Comparison of ENCODE assay signal across 1 cellular context in the genomic region with DNA sequence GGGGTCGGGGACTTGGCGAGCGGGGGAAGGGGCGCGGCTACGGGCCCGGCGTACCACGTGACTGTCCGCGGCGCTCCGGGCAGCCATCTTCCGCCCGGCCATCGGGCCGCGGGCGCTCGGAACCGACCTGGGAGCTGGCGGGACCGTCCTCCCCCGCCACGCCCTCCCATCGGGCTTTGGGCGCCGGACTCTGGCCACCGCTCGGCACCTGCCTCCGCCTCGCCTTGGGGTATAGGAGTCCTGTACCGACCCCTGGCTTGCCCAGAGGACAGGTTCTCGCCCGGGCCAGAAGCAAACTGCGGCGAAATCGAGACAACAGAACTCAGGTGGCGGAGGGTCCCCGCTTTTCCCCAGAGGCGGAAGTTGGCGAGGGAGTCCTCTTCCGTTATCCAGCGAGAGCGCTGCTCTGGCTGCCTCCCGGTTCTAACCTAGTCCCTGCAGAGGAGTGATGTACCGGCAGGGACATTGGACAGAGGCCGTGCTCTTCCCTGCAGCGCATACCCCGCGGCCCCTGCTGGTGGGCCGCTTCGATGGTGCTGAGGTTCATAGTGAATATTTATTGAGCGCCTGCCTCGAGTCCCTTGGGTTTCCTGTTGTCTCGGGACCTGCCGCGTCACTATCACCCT.
TF ChIP-seq lines count a peak whose summit lies in the region.

No MANE protein-coding gene starts in this region.

TF ChIP-seq in HEK293, 187 proteins besides CTCF, POLR2A, EP300 and RAD21 (continued from another document and continues in another):
- TF ChIP-seq, protein P1, sequence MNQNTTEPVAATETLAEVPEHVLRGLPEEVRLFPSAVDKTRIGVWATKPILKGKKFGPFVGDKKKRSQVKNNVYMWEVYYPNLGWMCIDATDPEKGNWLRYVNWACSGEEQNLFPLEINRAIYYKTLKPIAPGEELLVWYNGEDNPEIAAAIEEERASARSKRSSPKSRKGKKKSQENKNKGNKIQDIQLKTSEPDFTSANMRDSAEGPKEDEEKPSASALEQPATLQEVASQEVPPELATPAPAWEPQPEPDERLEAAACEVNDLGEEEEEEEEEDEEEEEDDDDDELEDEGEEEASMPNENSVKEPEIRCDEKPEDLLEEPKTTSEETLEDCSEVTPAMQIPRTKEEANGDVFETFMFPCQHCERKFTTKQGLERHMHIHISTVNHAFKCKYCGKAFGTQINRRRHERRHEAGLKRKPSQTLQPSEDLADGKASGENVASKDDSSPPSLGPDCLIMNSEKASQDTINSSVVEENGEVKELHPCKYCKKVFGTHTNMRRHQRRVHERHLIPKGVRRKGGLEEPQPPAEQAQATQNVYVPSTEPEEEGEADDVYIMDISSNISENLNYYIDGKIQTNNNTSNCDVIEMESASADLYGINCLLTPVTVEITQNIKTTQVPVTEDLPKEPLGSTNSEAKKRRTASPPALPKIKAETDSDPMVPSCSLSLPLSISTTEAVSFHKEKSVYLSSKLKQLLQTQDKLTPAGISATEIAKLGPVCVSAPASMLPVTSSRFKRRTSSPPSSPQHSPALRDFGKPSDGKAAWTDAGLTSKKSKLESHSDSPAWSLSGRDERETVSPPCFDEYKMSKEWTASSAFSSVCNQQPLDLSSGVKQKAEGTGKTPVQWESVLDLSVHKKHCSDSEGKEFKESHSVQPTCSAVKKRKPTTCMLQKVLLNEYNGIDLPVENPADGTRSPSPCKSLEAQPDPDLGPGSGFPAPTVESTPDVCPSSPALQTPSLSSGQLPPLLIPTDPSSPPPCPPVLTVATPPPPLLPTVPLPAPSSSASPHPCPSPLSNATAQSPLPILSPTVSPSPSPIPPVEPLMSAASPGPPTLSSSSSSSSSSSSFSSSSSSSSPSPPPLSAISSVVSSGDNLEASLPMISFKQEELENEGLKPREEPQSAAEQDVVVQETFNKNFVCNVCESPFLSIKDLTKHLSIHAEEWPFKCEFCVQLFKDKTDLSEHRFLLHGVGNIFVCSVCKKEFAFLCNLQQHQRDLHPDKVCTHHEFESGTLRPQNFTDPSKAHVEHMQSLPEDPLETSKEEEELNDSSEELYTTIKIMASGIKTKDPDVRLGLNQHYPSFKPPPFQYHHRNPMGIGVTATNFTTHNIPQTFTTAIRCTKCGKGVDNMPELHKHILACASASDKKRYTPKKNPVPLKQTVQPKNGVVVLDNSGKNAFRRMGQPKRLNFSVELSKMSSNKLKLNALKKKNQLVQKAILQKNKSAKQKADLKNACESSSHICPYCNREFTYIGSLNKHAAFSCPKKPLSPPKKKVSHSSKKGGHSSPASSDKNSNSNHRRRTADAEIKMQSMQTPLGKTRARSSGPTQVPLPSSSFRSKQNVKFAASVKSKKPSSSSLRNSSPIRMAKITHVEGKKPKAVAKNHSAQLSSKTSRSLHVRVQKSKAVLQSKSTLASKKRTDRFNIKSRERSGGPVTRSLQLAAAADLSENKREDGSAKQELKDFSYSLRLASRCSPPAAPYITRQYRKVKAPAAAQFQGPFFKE (tag by site-specific recombination; IDR thresholded peaks at IDR 0.05; ENCODE audit: borderline replicate concordance) = no peak
- TF ChIP-seq, protein P2, sequence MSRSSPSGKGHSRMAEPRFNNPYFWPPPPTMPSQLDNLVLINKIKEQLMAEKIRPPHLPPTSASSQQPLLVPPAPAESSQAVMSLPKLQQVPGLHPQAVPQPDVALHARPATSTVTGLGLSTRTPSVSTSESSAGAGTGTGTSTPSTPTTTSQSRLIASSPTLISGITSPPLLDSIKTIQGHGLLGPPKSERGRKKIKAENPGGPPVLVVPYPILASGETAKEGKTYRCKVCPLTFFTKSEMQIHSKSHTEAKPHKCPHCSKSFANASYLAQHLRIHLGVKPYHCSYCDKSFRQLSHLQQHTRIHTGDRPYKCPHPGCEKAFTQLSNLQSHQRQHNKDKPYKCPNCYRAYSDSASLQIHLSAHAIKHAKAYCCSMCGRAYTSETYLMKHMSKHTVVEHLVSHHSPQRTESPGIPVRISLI (tag by site-specific recombination; IDR thresholded peaks at IDR 0.05) = no peak
- TF ChIP-seq, protein P3, sequence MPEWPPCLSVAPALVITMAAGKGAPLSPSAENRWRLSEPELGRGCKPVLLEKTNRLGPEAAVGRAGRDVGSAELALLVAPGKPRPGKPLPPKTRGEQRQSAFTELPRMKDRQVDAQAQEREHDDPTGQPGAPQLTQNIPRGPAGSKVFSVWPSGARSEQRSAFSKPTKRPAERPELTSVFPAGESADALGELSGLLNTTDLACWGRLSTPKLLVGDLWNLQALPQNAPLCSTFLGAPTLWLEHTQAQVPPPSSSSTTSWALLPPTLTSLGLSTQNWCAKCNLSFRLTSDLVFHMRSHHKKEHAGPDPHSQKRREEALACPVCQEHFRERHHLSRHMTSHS (tag by site-specific recombination; IDR thresholded peaks at IDR 0.05) = no peak
- TF ChIP-seq, protein P4, sequence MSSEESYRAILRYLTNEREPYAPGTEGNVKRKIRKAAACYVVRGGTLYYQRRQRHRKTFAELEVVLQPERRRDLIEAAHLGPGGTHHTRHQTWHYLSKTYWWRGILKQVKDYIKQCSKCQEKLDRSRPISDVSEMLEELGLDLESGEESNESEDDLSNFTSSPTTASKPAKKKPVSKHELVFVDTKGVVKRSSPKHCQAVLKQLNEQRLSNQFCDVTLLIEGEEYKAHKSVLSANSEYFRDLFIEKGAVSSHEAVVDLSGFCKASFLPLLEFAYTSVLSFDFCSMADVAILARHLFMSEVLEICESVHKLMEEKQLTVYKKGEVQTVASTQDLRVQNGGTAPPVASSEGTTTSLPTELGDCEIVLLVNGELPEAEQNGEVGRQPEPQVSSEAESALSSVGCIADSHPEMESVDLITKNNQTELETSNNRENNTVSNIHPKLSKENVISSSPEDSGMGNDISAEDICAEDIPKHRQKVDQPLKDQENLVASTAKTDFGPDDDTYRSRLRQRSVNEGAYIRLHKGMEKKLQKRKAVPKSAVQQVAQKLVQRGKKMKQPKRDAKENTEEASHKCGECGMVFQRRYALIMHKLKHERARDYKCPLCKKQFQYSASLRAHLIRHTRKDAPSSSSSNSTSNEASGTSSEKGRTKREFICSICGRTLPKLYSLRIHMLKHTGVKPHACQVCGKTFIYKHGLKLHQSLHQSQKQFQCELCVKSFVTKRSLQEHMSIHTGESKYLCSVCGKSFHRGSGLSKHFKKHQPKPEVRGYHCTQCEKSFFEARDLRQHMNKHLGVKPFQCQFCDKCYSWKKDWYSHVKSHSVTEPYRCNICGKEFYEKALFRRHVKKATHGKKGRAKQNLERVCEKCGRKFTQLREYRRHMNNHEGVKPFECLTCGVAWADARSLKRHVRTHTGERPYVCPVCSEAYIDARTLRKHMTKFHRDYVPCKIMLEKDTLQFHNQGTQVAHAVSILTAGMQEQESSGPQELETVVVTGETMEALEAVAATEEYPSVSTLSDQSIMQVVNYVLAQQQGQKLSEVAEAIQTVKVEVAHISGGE (tag by site-specific recombination; conservative IDR thresholded peaks at IDR 0.05; ENCODE audit: low read depth) = peak; percentile 91
- TF ChIP-seq ZNF169 (tag by site-specific recombination; IDR thresholded peaks at IDR 0.05) (no peak), ZNF239 (tag by site-specific recombination; IDR thresholded peaks at IDR 0.05) (no peak; the same call in 1 of the 2 replicates), ZNF19 (tag by site-specific recombination; IDR thresholded peaks at IDR 0.05; ENCODE audit: low read depth) (no peak), ZNF560 (tag by site-specific recombination; IDR thresholded peaks at IDR 0.05; ENCODE audit: borderline replicate concordance) (no peak), ZNF221 (tag by site-specific recombination; IDR thresholded peaks at IDR 0.05; ENCODE audit: borderline replicate concordance) (no peak), HOXC10 (CRISPR knock-in tag; IDR thresholded peaks at IDR 0.05) (0 out of 2 replicates have a peak, but pooled peaks have one; percentile 39), ZBTB1 (tag by site-specific recombination; IDR thresholded peaks at IDR 0.05) (no peak), ZNF658 (tag by site-specific recombination; IDR thresholded peaks at IDR 0.05) (no peak), ZNF112 (tag by site-specific recombination; IDR thresholded peaks at IDR 0.05) (no peak), ZBTB7A (tag by site-specific recombination; IDR thresholded peaks at IDR 0.05; ENCODE audit: low read depth) (no peak; the same call in 1 of the 2 replicates), HOXA7 (CRISPR knock-in tag; IDR thresholded peaks at IDR 0.05; ENCODE audit: borderline replicate concordance) (no peak), ZNF2 (tag by site-specific recombination; IDR thresholded peaks at IDR 0.05) (peak; percentile 36; the same call in 1 of the 2 replicates), SP2 (tag by site-specific recombination; IDR thresholded peaks at IDR 0.05) (no peak; the same call in 1 of the 2 replicates), ZNF660 (tag by site-specific recombination; IDR thresholded peaks at IDR 0.05) (0 out of 2 replicates have a peak, but pooled peaks have one; percentile 44), IKZF3 (tag by site-specific recombination; IDR thresholded peaks at IDR 0.05) (no peak), ZNF114 (tag by site-specific recombination; IDR thresholded peaks at IDR 0.05) (no peak), ZNF391 (tag by site-specific recombination; IDR thresholded peaks at IDR 0.05; ENCODE audit: borderline replicate concordance, low read depth) (no peak), ZNF292 (tag by site-specific recombination; IDR thresholded peaks at IDR 0.05; ENCODE audit: borderline replicate concordance, low read depth) (no peak), ZNF48 (tag by site-specific recombination; IDR thresholded peaks at IDR 0.05) (no peak), ZNF174 (tag by site-specific recombination; IDR thresholded peaks at IDR 0.05) (no peak), ZNF248 (tag by site-specific recombination; IDR thresholded peaks at IDR 0.05) (no peak), ZNF157 (tag by site-specific recombination; IDR thresholded peaks at IDR 0.05) (no peak), ZNF544 (tag by site-specific recombination; IDR thresholded peaks at IDR 0.05) (no peak), ZNF510 (tag by site-specific recombination; IDR thresholded peaks at IDR 0.05; ENCODE audit: insufficient replicate concordance) (no peak), ZNF366 (tag by site-specific recombination; conservative IDR thresholded peaks at IDR 0.05) (no peak), RBAK (tag by site-specific recombination; IDR thresholded peaks at IDR 0.05) (no peak)
- TF ChIP-seq, protein P5, sequence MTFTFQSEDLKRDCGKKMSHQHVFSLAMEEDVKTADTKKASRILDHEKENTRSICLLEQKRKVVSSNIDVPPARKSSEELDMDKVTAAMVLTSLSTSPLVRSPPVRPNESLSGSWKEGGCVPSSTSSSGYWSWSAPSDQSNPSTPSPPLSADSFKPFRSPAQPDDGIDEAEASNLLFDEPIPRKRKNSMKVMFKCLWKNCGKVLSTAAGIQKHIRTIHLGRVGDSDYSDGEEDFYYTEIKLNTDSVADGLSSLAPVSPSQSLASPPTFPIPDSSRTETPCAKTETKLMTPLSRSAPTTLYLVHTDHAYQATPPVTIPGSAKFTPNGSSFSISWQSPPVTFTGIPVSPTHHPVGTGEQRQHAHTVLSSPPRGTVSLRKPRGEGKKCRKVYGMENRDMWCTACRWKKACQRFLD (tag by site-specific recombination; IDR thresholded peaks at IDR 0.05) = no peak
- TF ChIP-seq, protein P6, sequence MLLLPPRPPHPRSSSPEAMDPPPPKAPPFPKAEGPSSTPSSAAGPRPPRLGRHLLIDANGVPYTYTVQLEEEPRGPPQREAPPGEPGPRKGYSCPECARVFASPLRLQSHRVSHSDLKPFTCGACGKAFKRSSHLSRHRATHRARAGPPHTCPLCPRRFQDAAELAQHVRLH (tag by site-specific recombination; IDR thresholded peaks at IDR 0.05) = no peak
- TF ChIP-seq, protein P7, sequence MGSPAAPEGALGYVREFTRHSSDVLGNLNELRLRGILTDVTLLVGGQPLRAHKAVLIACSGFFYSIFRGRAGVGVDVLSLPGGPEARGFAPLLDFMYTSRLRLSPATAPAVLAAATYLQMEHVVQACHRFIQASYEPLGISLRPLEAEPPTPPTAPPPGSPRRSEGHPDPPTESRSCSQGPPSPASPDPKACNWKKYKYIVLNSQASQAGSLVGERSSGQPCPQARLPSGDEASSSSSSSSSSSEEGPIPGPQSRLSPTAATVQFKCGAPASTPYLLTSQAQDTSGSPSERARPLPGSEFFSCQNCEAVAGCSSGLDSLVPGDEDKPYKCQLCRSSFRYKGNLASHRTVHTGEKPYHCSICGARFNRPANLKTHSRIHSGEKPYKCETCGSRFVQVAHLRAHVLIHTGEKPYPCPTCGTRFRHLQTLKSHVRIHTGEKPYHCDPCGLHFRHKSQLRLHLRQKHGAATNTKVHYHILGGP (tag by site-specific recombination; IDR thresholded peaks at IDR 0.05) = no peak
- TF ChIP-seq, protein P8, sequence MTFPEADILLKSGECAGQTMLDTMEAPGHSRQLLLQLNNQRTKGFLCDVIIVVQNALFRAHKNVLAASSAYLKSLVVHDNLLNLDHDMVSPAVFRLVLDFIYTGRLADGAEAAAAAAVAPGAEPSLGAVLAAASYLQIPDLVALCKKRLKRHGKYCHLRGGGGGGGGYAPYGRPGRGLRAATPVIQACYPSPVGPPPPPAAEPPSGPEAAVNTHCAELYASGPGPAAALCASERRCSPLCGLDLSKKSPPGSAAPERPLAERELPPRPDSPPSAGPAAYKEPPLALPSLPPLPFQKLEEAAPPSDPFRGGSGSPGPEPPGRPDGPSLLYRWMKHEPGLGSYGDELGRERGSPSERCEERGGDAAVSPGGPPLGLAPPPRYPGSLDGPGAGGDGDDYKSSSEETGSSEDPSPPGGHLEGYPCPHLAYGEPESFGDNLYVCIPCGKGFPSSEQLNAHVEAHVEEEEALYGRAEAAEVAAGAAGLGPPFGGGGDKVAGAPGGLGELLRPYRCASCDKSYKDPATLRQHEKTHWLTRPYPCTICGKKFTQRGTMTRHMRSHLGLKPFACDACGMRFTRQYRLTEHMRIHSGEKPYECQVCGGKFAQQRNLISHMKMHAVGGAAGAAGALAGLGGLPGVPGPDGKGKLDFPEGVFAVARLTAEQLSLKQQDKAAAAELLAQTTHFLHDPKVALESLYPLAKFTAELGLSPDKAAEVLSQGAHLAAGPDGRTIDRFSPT (tag by site-specific recombination; IDR thresholded peaks at IDR 0.05) = no peak
- TF ChIP-seq, protein P9, sequence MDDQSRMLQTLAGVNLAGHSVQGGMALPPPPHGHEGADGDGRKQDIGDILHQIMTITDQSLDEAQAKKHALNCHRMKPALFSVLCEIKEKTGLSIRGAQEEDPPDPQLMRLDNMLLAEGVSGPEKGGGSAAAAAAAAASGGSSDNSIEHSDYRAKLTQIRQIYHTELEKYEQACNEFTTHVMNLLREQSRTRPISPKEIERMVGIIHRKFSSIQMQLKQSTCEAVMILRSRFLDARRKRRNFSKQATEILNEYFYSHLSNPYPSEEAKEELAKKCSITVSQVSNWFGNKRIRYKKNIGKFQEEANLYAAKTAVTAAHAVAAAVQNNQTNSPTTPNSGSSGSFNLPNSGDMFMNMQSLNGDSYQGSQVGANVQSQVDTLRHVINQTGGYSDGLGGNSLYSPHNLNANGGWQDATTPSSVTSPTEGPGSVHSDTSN (CRISPR knock-in tag; IDR thresholded peaks at IDR 0.05) = no peak; the same call in 1 of the 2 replicates
